In the genomic region with DNA sequence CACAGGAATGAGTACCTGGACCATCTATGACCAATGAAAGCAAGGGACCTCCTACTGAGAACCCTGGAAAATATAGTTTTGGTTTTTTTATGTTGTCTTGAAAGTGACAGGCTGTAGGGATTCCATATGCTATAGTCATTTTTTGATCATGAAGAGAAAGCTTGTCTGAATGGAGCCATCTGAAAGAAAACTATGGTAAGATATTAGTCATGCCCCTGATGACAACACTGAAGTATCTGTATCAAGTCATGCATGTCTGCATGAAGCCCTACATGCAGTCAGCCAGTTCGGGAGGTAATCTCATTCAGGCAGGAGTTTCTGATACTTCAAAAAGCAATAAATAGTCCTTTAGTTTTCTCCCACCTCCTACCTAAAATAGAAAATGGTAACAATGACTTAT, we compare ENCODE assay signal across 21 cellular contexts.
DNase-seq lines count a peak whose midpoint lies in the region; ATAC-seq and TF ChIP-seq lines count a peak whose summit lies in the region.
"Had no signal": no experiment of that assay in that cellular context is flagged by ENCODE, and none has a peak within 500 bp of the region (broad histone marks: within the 10 kb centered on the region; RNA-seq: fewer than 3 reads in every experiment).

No MANE protein-coding gene starts in this region.

- no peak overlapping the region for H4K5ac ChIP-seq in mesendoderm (ENCODE audit: low read length)

- H3K27me3 ChIP-seq in mesendoderm (ENCODE audit: insufficient read depth, low read length, poor library complexity): no peaks in the 10 kb centered on the region
- no peaks in the 10 kb centered on the region for H3K27me3 ChIP-seq in esophagus squamous epithelium
- H3K27me3 ChIP-seq: BE2C had no signal

- no peak for TF ChIP-seq CTCF in esophagus squamous epithelium (IDR thresholded peaks at IDR 0.05)

- DNase-seq in DMS53 (lab: John Stamatoyannopoulos, UW) (peak; percentile 69), RKO (ENCODE audit: low spot score) (peak; percentile 1), mesendoderm (no peak), DMS 273 treated with DMSO at 0.1 percent for 48 hours (lab: John Stamatoyannopoulos, UW) (no peak), esophagus squamous epithelium (lab: John Stamatoyannopoulos, UW) (no peak)
- DNase-seq: ACHN; BE2C; C1 segment of cervical spinal cord; CD4-positive, CD25-positive, alpha-beta regulatory T cell; CD8-positive, alpha-beta memory T cell; COR-L47; DMS153; DND-41; EL; H9; IMR-90 had no signal

- no peak overlapping the region for H3K4me2 ChIP-seq in mesendoderm (ENCODE audit: low read length)

- no peak overlapping the region for H3K4ac ChIP-seq in mesendoderm (ENCODE audit: low read depth, low read length)

- no peaks in the 10 kb centered on the region for H3K79me2 ChIP-seq in mesendoderm (ENCODE audit: control insufficient read depth, insufficient read depth, low read length)

- H4K8ac ChIP-seq in mesendoderm (ENCODE audit: low read depth, low read length): no peak overlapping the region

- H3K4me3 ChIP-seq in mesendoderm (ENCODE audit: low read length) (no peak overlapping the region), esophagus squamous epithelium (no peak overlapping the region)
- H3K4me3 ChIP-seq: GM12878, K562 had no signal

- ATAC-seq in HG02610 (IDR thresholded peaks at IDR 0.05; ENCODE audit: unreplicated experiment) (peak; percentile 57), GM18511 (IDR thresholded peaks at IDR 0.05; ENCODE audit: unreplicated experiment) (no peak)
- ATAC-seq: GM12878, K562 had no signal

- intact Hi-C loops in esophagus squamous epithelium (cut with DNase I): no loop called here

- H3K9me3 ChIP-seq in esophagus squamous epithelium: no peaks in the 10 kb centered on the region
- H3K9me3 ChIP-seq: BE2C had no signal

- H2BK5ac ChIP-seq in mesendoderm (ENCODE audit: low read length): no peak overlapping the region

- H3K4me1 ChIP-seq in mesendoderm (ENCODE audit: control insufficient read depth, low read depth, low read length): no peaks in the 10 kb centered on the region
- H3K4me1 ChIP-seq in esophagus squamous epithelium: no peaks in the 10 kb centered on the region
- H3K4me1 ChIP-seq: BE2C had no signal

- H3K27ac ChIP-seq in mesendoderm (ENCODE audit: low read depth, low read length) (no peak overlapping the region), esophagus squamous epithelium (no peak overlapping the region)
- H3K27ac ChIP-seq: HL-60 had no signal

- peak overlapping the region; percentile 28 for H3K18ac ChIP-seq in mesendoderm (ENCODE audit: low read length)

- no peaks in the 10 kb centered on the region for H3K79me1 ChIP-seq in mesendoderm (ENCODE audit: low read length)

- no peaks in the 10 kb centered on the region for H3K36me3 ChIP-seq in mesendoderm (ENCODE audit: control insufficient read depth, insufficient read depth, low read length)
- no peaks in the 10 kb centered on the region for H3K36me3 ChIP-seq in esophagus squamous epithelium
- H3K36me3 ChIP-seq: BE2C had no signal

- H3K56ac ChIP-seq in mesendoderm (ENCODE audit: low read length): no peak overlapping the region

- no peak overlapping the region for H2BK120ac ChIP-seq in mesendoderm (ENCODE audit: low read depth, low read length)

- no peak overlapping the region for H3K23ac ChIP-seq in mesendoderm (ENCODE audit: low read length)

- TF ChIP-seq POLR2A in esophagus squamous epithelium (IDR thresholded peaks at IDR 0.05): no peak

- H2AK5ac ChIP-seq in mesendoderm (ENCODE audit: low read length): no peak overlapping the region

- H3K9ac ChIP-seq in mesendoderm (ENCODE audit: low read length): no peak overlapping the region

- WGBS in mesendoderm (ENCODE audit: extremely low coverage, insufficient coverage, low lambda C conversion rate): no CpG with 5 or more reads among the region's 1 CpG
- 32 to 47% methylated on average over 1 of the region's 1 CpG for WGBS in esophagus squamous epithelium, 2 donors

- H2BK15ac ChIP-seq in mesendoderm (replicated peaks; ENCODE audit: low read depth): no peak overlapping the region

Comparison
In these comparisons a context has a peak if more than half of its experiments do, and no peak if none do; other contexts are left out.
1. DNase-seq: peak in DMS53 (single experiment) and RKO (single experiment); none in mesendoderm (single experiment), DMS 273 treated with DMSO at 0.1 percent for 48 hours (single experiment) and esophagus squamous epithelium (single experiment).